ENCODE assay signal across 21 cellular contexts in genomic region chr5:150593996-150594395, GRCh38. TPM values are rescaled to one million over a fixed set of nuclear protein-coding genes. Genes with fewer than 3 reads are reported as not detected.
DNase-seq lines count a peak whose midpoint lies in the region; ATAC-seq and TF ChIP-seq lines count a peak whose summit lies in the region.
"Had no signal": no experiment of that assay in that cellular context is flagged by ENCODE, and none has a peak within 500 bp of the region (broad histone marks: within the 10 kb centered on the region; RNA-seq: fewer than 3 reads in every experiment).

No MANE protein-coding gene starts in this region.

- TF ChIP-seq CTCF in gastroesophageal sphincter (IDR thresholded peaks at IDR 0.05) (no peak), nephron (IDR thresholded peaks at IDR 0.05; ENCODE audit: unreplicated experiment in 3 of 3) (no peak), tibial artery (IDR thresholded peaks at IDR 0.05) (no peak), glutamatergic neuron (IDR thresholded peaks at IDR 0.05; ENCODE audit: partially characterized antibody, unreplicated experiment) (no peak)

- H3K27me3 Mint-ChIP-seq in nephron (ENCODE audit: low read depth) (no peaks in the 10 kb centered on the region), glutamatergic neuron (ENCODE audit: unreplicated experiment) (peaks cover 4% of the 10 kb centered on the region)
- H3K27me3 Mint-ChIP-seq: activated naive CD8-positive, alpha-beta T cell treated with anti-CD3 and anti-CD28 coated beads, Interleukin-2, amount 10 ng/mL, durations not matched to agents 7 days and 5 days had no signal

- no peak for ATAC-seq in gastroesophageal sphincter
- no peak for ATAC-seq in GM21515 (IDR thresholded peaks at IDR 0.05; ENCODE audit: unreplicated experiment)
- ATAC-seq: CD8-positive, alpha-beta T cell; K562; left lobe of liver had no signal

- TF ChIP-seq EP300 in gastroesophageal sphincter (IDR thresholded peaks at IDR 0.05), result no peak

- TF ChIP-seq POLR2A in gastroesophageal sphincter (IDR thresholded peaks at IDR 0.05), result no peak

- H3K9me3 ChIP-seq in gastroesophageal sphincter, result no peaks in the 10 kb centered on the region
- H3K9me3 ChIP-seq in tibial artery, result no peaks in the 10 kb centered on the region
- H3K9me3 ChIP-seq: colonic mucosa, MG63, mucosa of descending colon had no signal

- H3K4me1 Mint-ChIP-seq in nephron (peaks cover 94% of the 10 kb centered on the region), glutamatergic neuron (ENCODE audit: low read depth, unreplicated experiment) (peaks cover 31% of the 10 kb centered on the region)
- H3K4me1 Mint-ChIP-seq: activated naive CD8-positive, alpha-beta T cell treated with anti-CD3 and anti-CD28 coated beads, Interleukin-2, amount 10 ng/mL, durations not matched to agents 7 days and 5 days had no signal

- H3K36me3 ChIP-seq in gastroesophageal sphincter (no peaks in the 10 kb centered on the region), tibial artery (no peaks in the 10 kb centered on the region)
- H3K36me3 ChIP-seq: brain microvascular endothelial cell, colonic mucosa, MG63 had no signal

- H3K27ac ChIP-seq in gastroesophageal sphincter, result peak overlapping the region in 3 of 4 donors; percentile 6 to 46 (median 23)
- peak overlapping the region; percentile 86 to 100 for H3K27ac ChIP-seq in tibial artery
- H3K27ac ChIP-seq: brain microvascular endothelial cell, colonic mucosa had no signal

- no CpG with 5 or more reads among the region's 7 CpGs for WGBS in gastroesophageal sphincter (ENCODE audit: low coverage in 1 of 2), 2 donors

- DNase-seq in RPMI7951 (ENCODE audit: low read depth), result peak; percentile 18
- DNase-seq in tibial artery, result peak in 1 of 2 donors; percentile 62
- no peak for DNase-seq in H4 (ENCODE audit: low spot score)
- DNase-seq in T-helper 9 cell, result no peak
- no peak for DNase-seq in glutamatergic neuron
- DNase-seq: activated CD4-positive, alpha-beta T cell treated with anti-CD3 and anti-CD28 coated beads, Interleukin-2, amount 50 U/mL, for 48 hours; activated naive CD8-positive, alpha-beta T cell treated with anti-CD3 and anti-CD28 coated beads, Interleukin-2, amount 10 ng/mL, durations not matched to agents 7 days and 5 days; brain microvascular endothelial cell; CD8-positive, alpha-beta T cell; endodermal cell; GDM1; MG63; NCI-H1417; NCI-H524 had no signal

- H3K4me1 ChIP-seq in gastroesophageal sphincter (peaks cover 0 to 47% (median 19%) of the 10 kb centered on the region in 3 donors), tibial artery (peaks cover 5 to 91% (median 62%) of the 10 kb centered on the region in 4 donors)

- no peaks in the 10 kb centered on the region for H3K36me3 Mint-ChIP-seq in nephron (ENCODE audit: low read depth)
- no peaks in the 10 kb centered on the region for H3K36me3 Mint-ChIP-seq in glutamatergic neuron (ENCODE audit: unreplicated experiment)
- H3K36me3 Mint-ChIP-seq: activated naive CD8-positive, alpha-beta T cell treated with anti-CD3 and anti-CD28 coated beads, Interleukin-2, amount 10 ng/mL, durations not matched to agents 7 days and 5 days; CD8-positive, alpha-beta T cell had no signal

- intact Hi-C loops in tibial artery (cut with DNase I; ENCODE audit: low total_unique reads), result no loop called here

- H3K27ac Mint-ChIP-seq in nephron, result peak overlapping the region in 2 of 3 experiments; percentile 86 to 96
- no peak overlapping the region for H3K27ac Mint-ChIP-seq in glutamatergic neuron (ENCODE audit: unreplicated experiment)
- H3K27ac Mint-ChIP-seq: activated naive CD8-positive, alpha-beta T cell treated with anti-CD3 and anti-CD28 coated beads, Interleukin-2, amount 10 ng/mL, durations not matched to agents 7 days and 5 days; CD8-positive, alpha-beta T cell; endodermal cell had no signal

- H3K27me3 ChIP-seq in gastroesophageal sphincter (no peaks in the 10 kb centered on the region), tibial artery (no peaks in the 10 kb centered on the region)
- H3K27me3 ChIP-seq: brain microvascular endothelial cell, colonic mucosa, MG63 had no signal

- H3K4me3 Mint-ChIP-seq in nephron, result peak overlapping the region in 1 of 3 experiments; percentile 48
- no peak overlapping the region for H3K4me3 Mint-ChIP-seq in glutamatergic neuron (ENCODE audit: unreplicated experiment)
- H3K4me3 Mint-ChIP-seq: activated naive CD8-positive, alpha-beta T cell treated with anti-CD3 and anti-CD28 coated beads, Interleukin-2, amount 10 ng/mL, durations not matched to agents 7 days and 5 days; CD8-positive, alpha-beta T cell; endodermal cell had no signal

- H3K4me3 ChIP-seq in gastroesophageal sphincter (no peak overlapping the region), tibial artery (no peak overlapping the region)
- H3K4me3 ChIP-seq: colonic mucosa, K562, MG63, mucosa of descending colon had no signal

- no peaks in the 10 kb centered on the region for H3K9me3 Mint-ChIP-seq in nephron
- peaks cover 5% of the 10 kb centered on the region for H3K9me3 Mint-ChIP-seq in glutamatergic neuron (ENCODE audit: unreplicated experiment)
- H3K9me3 Mint-ChIP-seq: activated naive CD8-positive, alpha-beta T cell treated with anti-CD3 and anti-CD28 coated beads, Interleukin-2, amount 10 ng/mL, durations not matched to agents 7 days and 5 days; CD8-positive, alpha-beta T cell; endodermal cell had no signal

RNA-seq across cellular contexts. Expression of gene SYNPO, which starts 46.5 kb away (rescaled TPM):
- total RNA-seq in RPMI7951 (2014; rRNA removed; shearing (Covaris generic)), result 0.98 and 1.4 TPM in 2 replicates
- total RNA-seq in gastroesophageal sphincter, result 10 to 100 TPM; 31.6 to 50.5 (median 37.4) TPM
- 4.3 and 7.1 TPM in 2 replicates for total RNA-seq in H4 (2014; rRNA removed; shearing (Covaris generic))
- 16.1 TPM for total RNA-seq in glutamatergic neuron (ENCODE audit: unreplicated experiment)
